Comparison of ENCODE assay signal across 16 cellular contexts in genomic region chr16:71353736-71354135, GRCh38. TPM values are rescaled to one million over a fixed set of nuclear protein-coding genes. Genes with fewer than 3 reads are reported as not detected.
"Had no signal": no experiment of that assay in that cellular context is flagged by ENCODE, and none has a peak within 500 bp of the region (broad histone marks: within the 10 kb centered on the region; RNA-seq: fewer than 3 reads in every experiment).

No MANE protein-coding gene starts in this region.

- DNase-seq: activated B cell treated with CpG ODN at 0.5 μM for 24 hours; activated CD4-positive, alpha-beta T cell treated with anti-CD3 and anti-CD28 coated beads, Interleukin-2, amount 10 ng/mL, durations not matched to agents 24 days and 14 days; activated CD8-positive, alpha-beta T cell treated with anti-CD3 and anti-CD28 coated beads, Interleukin-2, amount 10 ng/mL, durations not matched to agents 7 days and 5 days; activated gamma-delta T cell treated with Interleukin-2 at 50 U/mL for 16 hours; amniotic stem cell; body of pancreas; central memory CD4-positive, alpha-beta T cell; effector memory CD4-positive, alpha-beta T cell; foreskin keratinocyte; naive thymus-derived CD8-positive, alpha-beta T cell; stimulated activated CD4-positive, alpha-beta T cell treated with anti-CD3 and anti-CD28 coated beads, Interleukin-2, amount 100 ng/mL, for 48 hours; T-helper 17 cell; thyroid gland; uterus had no signal

- H3K36me3 ChIP-seq: thyroid gland, uterus had no signal

- H3K4me3 ChIP-seq: body of pancreas, thyroid gland, uterus had no signal

- H3K27me3 ChIP-seq: thyroid gland, uterus had no signal

- ATAC-seq: activated CD8-positive, alpha-beta T cell treated with anti-CD3 and anti-CD28 coated beads, Interleukin-2, amount 10 ng/mL, durations not matched to agents 7 days and 5 days; body of pancreas; foreskin keratinocyte; naive thymus-derived CD8-positive, alpha-beta T cell; stimulated activated memory B cell treated with anti-CD40 and anti-IgM and Interleukin-4, amounts not matched to agents 10 μg/mL and 1 μg/mL and 100 μg/mL, for 72 hours; T-helper 17 cell had no signal

- H3K27ac ChIP-seq: body of pancreas, foreskin keratinocyte, thyroid gland, uterus had no signal

- H3K9me3 ChIP-seq: body of pancreas, thyroid gland, uterus had no signal

RNA-seq across cellular contexts. Expression of gene CALB2, which starts 4.8 kb away (rescaled TPM):
- total RNA-seq: activated B cell treated with CpG ODN at 0.5 μM for 24 hours; activated CD4-positive, alpha-beta T cell treated with anti-CD3 and anti-CD28 coated beads, Interleukin-2, amount 10 ng/mL, durations not matched to agents 24 days and 14 days; activated CD8-positive, alpha-beta T cell treated with anti-CD3 and anti-CD28 coated beads, Interleukin-2, amount 10 ng/mL, durations not matched to agents 7 days and 5 days; lung microvascular endothelial cell; naive thymus-derived CD8-positive, alpha-beta T cell; T-helper 17 cell had no signal
- polyA plus RNA-seq: naive thymus-derived CD8-positive, alpha-beta T cell had no signal
